Comparison of ENCODE assay signal across 15 cellular contexts in the genomic region with DNA sequence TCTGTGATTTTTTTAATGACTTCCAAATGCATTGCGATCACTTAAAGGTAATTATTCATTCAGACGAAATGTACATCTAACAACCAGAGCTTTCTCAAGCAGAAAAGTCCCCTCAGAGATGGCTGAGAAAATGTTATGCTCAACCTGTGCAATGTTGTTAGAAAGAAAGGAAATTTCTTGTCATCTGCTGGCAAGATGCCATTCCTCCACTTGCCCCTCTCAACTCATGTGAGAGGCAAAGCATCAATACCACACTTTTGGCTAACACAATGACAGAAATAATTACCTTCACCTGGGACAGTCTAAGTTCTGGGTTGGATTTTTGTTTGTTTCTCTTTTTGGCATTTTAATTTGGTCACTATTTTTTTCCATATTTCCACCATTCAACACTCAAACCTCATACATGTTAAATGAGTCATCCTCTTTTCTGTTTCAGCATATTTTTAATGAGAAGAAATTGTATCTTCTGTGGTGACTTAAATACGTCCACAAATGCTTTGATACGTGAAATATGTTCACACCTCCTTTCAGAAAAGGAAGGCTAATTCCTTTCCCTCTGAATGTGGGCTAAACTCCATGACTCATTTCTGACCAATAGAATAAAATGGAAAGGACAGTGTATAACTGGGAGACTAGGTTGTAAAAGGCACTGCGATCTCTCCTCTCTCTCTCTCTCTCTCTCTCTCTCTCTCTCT.
DNase-seq lines count a peak whose midpoint lies in the region; FAIRE-seq and TF ChIP-seq lines count a peak whose summit lies in the region.
"Had no signal": no experiment of that assay in that cellular context is flagged by ENCODE, and none has a peak within 500 bp of the region (broad histone marks: within the 10 kb centered on the region; RNA-seq: fewer than 3 reads in every experiment).

No MANE protein-coding gene starts in this region.

- no peak for TF ChIP-seq RAD21 in Ishikawa (IDR thresholded peaks at IDR 0.05; ENCODE audit: low read depth)

- no peak overlapping the region for H4K8ac ChIP-seq in H9 (replicated peaks; ENCODE audit: insufficient read length, low read depth, low read length)

- H3K9me3 Mint-ChIP-seq in astrocyte (ENCODE audit: unreplicated experiment) = no peaks in the 10 kb centered on the region
- no peaks in the 10 kb centered on the region for H3K9me3 Mint-ChIP-seq in T-helper 2 cell treated with Interferon-gamma antibody and Interleukin-4, amounts not matched to agents 5 μg/mL and 100 μg/mL, for 36 hours
- peaks cover 0 to 2% of the 10 kb centered on the region in 2 experiments; a peak in 1 of 5 replicates for H3K9me3 Mint-ChIP-seq in H9
- H3K9me3 Mint-ChIP-seq: central memory CD8-positive, alpha-beta T cell had no signal

- H3K27ac ChIP-seq in astrocyte (ENCODE audit: low read depth, low read length) (peak overlapping the region; percentile 48), keratinocyte (ENCODE audit: control insufficient read depth, insufficient read depth, low read length) (no peak overlapping the region), caudate nucleus (ENCODE audit: low read depth, low read length) (no peak overlapping the region), H9 (ENCODE audit: insufficient read length, low read depth, low read length) (no peak overlapping the region)
- H3K27ac ChIP-seq: VCaP had no signal

- peak overlapping the region; percentile 70 for H3K27ac Mint-ChIP-seq in astrocyte (ENCODE audit: unreplicated experiment)
- no peak overlapping the region for H3K27ac Mint-ChIP-seq in T-helper 2 cell treated with Interferon-gamma antibody and Interleukin-4, amounts not matched to agents 5 μg/mL and 100 μg/mL, for 36 hours
- H3K27ac Mint-ChIP-seq in H9 = no peak overlapping the region

- H3K27me3 ChIP-seq in astrocyte (ENCODE audit: insufficient read depth, low read length) (no peaks in the 10 kb centered on the region), keratinocyte (ENCODE audit: control insufficient read depth, extremely low read depth, insufficient read depth, low read length) (no peaks in the 10 kb centered on the region), H9 (ENCODE audit: insufficient read depth, low read length) (no peaks in the 10 kb centered on the region)

- H3K36me3 ChIP-seq in astrocyte (ENCODE audit: insufficient read depth, low read length) (no peaks in the 10 kb centered on the region), keratinocyte (ENCODE audit: control insufficient read depth in 2 of 2, extremely low read depth in 1 of 2, insufficient read depth in 2 of 2, low read length in 2 of 2) (no peaks in the 10 kb centered on the region)

- H3K56ac ChIP-seq in H9 (ENCODE audit: insufficient read length, low read depth, low read length) = no peak overlapping the region

- H3K9me3 ChIP-seq in astrocyte (ENCODE audit: insufficient read depth, low read depth, low read length) (no peaks in the 10 kb centered on the region), keratinocyte (ENCODE audit: control insufficient read depth, low read depth, low read length) (no peaks in the 10 kb centered on the region), H9 (ENCODE audit: control insufficient read depth, low read depth, low read length) (no peaks in the 10 kb centered on the region)
- H3K9me3 ChIP-seq: Caco-2 had no signal

- TF ChIP-seq CTCF in astrocyte (IDR thresholded peaks at IDR 0.05; ENCODE audit: insufficient read depth, low read depth, low read length) (no peak), keratinocyte (optimal IDR thresholded peaks at IDR 0.05 in 1 of 3, IDR thresholded peaks at IDR 0.05 in 1 of 3, conservative IDR thresholded peaks at IDR 0.05 in 1 of 3; ENCODE audit: extremely low read depth in 1 of 3, insufficient read depth in 2 of 3, low read length in 3 of 3) (no peak), H9 (conservative IDR thresholded peaks at IDR 0.05) (no peak)

- dilution Hi-C loops in keratinocyte (cut with MboI; ENCODE audit: extremely low pct_ligation_motif_present, low sequenced_read_pairs) = no loop called here

- no peak overlapping the region for H3K18ac ChIP-seq in H9 (ENCODE audit: insufficient read length, low read depth, low read length)

- peaks cover 7% of the 10 kb centered on the region for H3K4me1 Mint-ChIP-seq in astrocyte (ENCODE audit: low read depth, unreplicated experiment)
- no peaks in the 10 kb centered on the region for H3K4me1 Mint-ChIP-seq in T-helper 2 cell treated with Interferon-gamma antibody and Interleukin-4, amounts not matched to agents 5 μg/mL and 100 μg/mL, for 36 hours (ENCODE audit: low read depth)
- H3K4me1 Mint-ChIP-seq in H9 = peaks cover 2 to 3% of the 10 kb centered on the region in 2 experiments; a peak in 3 of 4 replicates
- H3K4me1 Mint-ChIP-seq: neural crest cell had no signal

- H4K20me1 ChIP-seq in astrocyte (ENCODE audit: insufficient read depth, low read length) = no peaks in the 10 kb centered on the region
- H4K20me1 ChIP-seq in keratinocyte (ENCODE audit: control insufficient read depth, extremely low read depth, insufficient read depth, low read length) = no peaks in the 10 kb centered on the region
- no peaks in the 10 kb centered on the region for H4K20me1 ChIP-seq in H9 (ENCODE audit: control insufficient read depth, insufficient read depth, insufficient read length)

- no peak overlapping the region for H2BK5ac ChIP-seq in H9 (ENCODE audit: insufficient read length, low read length)

- DNase-seq in DMS79 (lab: John Stamatoyannopoulos, UW) (peak; percentile 12), astrocyte (ENCODE audit: low read depth) (peak; percentile 92), keratinocyte (ENCODE audit: low read depth, low spot score) (no peak), caudate nucleus (lab: John Stamatoyannopoulos, UW) (no peak), H9 (no peak)
- no peak for DNase-seq in activated CD4-positive, alpha-beta T cell treated with anti-CD3 and anti-CD28 coated beads, Interleukin-2, amount 50 U/mL, for 48 hours
- DNase-seq in T-helper 2 cell treated with Interferon-gamma antibody and Interleukin-4, amounts not matched to agents 5 μg/mL and 100 μg/mL, for 36 hours (ENCODE audit: low spot score) = no peak
- DNase-seq: activated T-cell treated with anti-CD3 and anti-CD28 coated beads, Interleukin-2, amount 50 U/mL, for 1 hour; Caco-2; NCI-H1694; stimulated activated CD4-positive, alpha-beta T cell treated with anti-CD3 and anti-CD28 coated beads, Interleukin-12 subunit alpha, Interleukin-12 subunit beta, amount 100 ng/mL, for 4 hours had no signal

- FAIRE-seq in astrocyte (lab: Jason Lieb, UNC) = no peak
- no peak for FAIRE-seq in keratinocyte (lab: Jason Lieb, UNC)

- H3K4ac ChIP-seq in H9 (ENCODE audit: low read depth, low read length) = no peak overlapping the region

- H2BK12ac ChIP-seq in H9 (ENCODE audit: insufficient read length, low read depth, low read length) = no peak overlapping the region

- no peak overlapping the region for H4K5ac ChIP-seq in H9 (ENCODE audit: insufficient read length, low read depth, low read length)

- no peak for TF ChIP-seq EP300 in Ishikawa (IDR thresholded peaks at IDR 0.05; ENCODE audit: borderline replicate concordance)

- H3K4me3 Mint-ChIP-seq in astrocyte (ENCODE audit: unreplicated experiment) (no peak overlapping the region), H9 (no peak overlapping the region)
- H3K4me3 Mint-ChIP-seq in T-helper 2 cell treated with Interferon-gamma antibody and Interleukin-4, amounts not matched to agents 5 μg/mL and 100 μg/mL, for 36 hours = no peak overlapping the region
- H3K4me3 Mint-ChIP-seq: central memory CD8-positive, alpha-beta T cell; neural crest cell had no signal

- H2BK120ac ChIP-seq in H9 (ENCODE audit: low read depth, low read length, poor library complexity, severe bottlenecking) = no peak overlapping the region

- no peak overlapping the region for H4K91ac ChIP-seq in H9 (ENCODE audit: insufficient read length, low read depth, low read length)

- no peak overlapping the region for H3K14ac ChIP-seq in H9 (ENCODE audit: insufficient read depth, low read length)

- H2AK5ac ChIP-seq in H9 (ENCODE audit: insufficient read length, low read length) = no peak overlapping the region

- no peak overlapping the region for H2BK20ac ChIP-seq in H9 (ENCODE audit: low read depth, low read length, poor library complexity, severe bottlenecking)

- H3K23ac ChIP-seq in H9 (ENCODE audit: insufficient read length, low read depth, low read length) = no peak overlapping the region

- no peaks in the 10 kb centered on the region for H3K27me3 Mint-ChIP-seq in astrocyte (ENCODE audit: low read depth, unreplicated experiment)
- no peaks in the 10 kb centered on the region for H3K27me3 Mint-ChIP-seq in T-helper 2 cell treated with Interferon-gamma antibody and Interleukin-4, amounts not matched to agents 5 μg/mL and 100 μg/mL, for 36 hours (ENCODE audit: low read depth)
- H3K27me3 Mint-ChIP-seq in H9 (ENCODE audit: low read depth) = no peaks in the 10 kb centered on the region

- H3K23me2 ChIP-seq in H9 (ENCODE audit: insufficient read length, low read depth, low read length, poor library complexity, severe bottlenecking) = no peaks in the 10 kb centered on the region

- H3K36me3 Mint-ChIP-seq in astrocyte (ENCODE audit: low read depth, unreplicated experiment) (no peaks in the 10 kb centered on the region), H9 (ENCODE audit: insufficient read depth in 1 of 3, low read depth in 3 of 3) (no peaks in the 10 kb centered on the region)
- no peaks in the 10 kb centered on the region for H3K36me3 Mint-ChIP-seq in T-helper 2 cell treated with Interferon-gamma antibody and Interleukin-4, amounts not matched to agents 5 μg/mL and 100 μg/mL, for 36 hours (ENCODE audit: low read depth)

- H2AFZ ChIP-seq in astrocyte (ENCODE audit: low read depth, low read length) (peak overlapping the region; percentile 29), keratinocyte (ENCODE audit: control insufficient read depth, low read length) (no peak overlapping the region), H9 (ENCODE audit: low read length) (no peak overlapping the region)

- H3K4me3 ChIP-seq in astrocyte (ENCODE audit: insufficient read depth, low read depth, low read length) (peak overlapping the region; percentile 42), keratinocyte (ENCODE audit: control insufficient read depth in 2 of 3, extremely low read depth in 1 of 3, insufficient read depth in 2 of 3, low read depth in 1 of 3, low read length in 3 of 3) (no peak overlapping the region)

- H3K79me2 ChIP-seq in astrocyte (ENCODE audit: insufficient read depth, low read length) (no peaks in the 10 kb centered on the region), keratinocyte (ENCODE audit: control insufficient read depth, insufficient read depth, low read length) (no peaks in the 10 kb centered on the region), H9 (ENCODE audit: insufficient read depth, low read length) (no peaks in the 10 kb centered on the region)

- H3K79me1 ChIP-seq in H9 (ENCODE audit: insufficient read depth, low read depth, low read length, poor library complexity, severe bottlenecking) = no peaks in the 10 kb centered on the region

- H3K4me2 ChIP-seq in astrocyte (ENCODE audit: low read length) (peak overlapping the region; percentile 78), keratinocyte (ENCODE audit: control insufficient read depth, extremely low read depth, insufficient read depth, low read depth, low read length) (peak overlapping the region; percentile 36), H9 (ENCODE audit: insufficient read depth, insufficient read length, low read length) (no peak overlapping the region)

- H3K9ac ChIP-seq in astrocyte (ENCODE audit: low read length) (peak overlapping the region; percentile 36), keratinocyte (ENCODE audit: control insufficient read depth, extremely low read depth, insufficient read depth, low read length) (no peak overlapping the region), H9 (ENCODE audit: extremely low read depth, insufficient read length, low read length) (no peak overlapping the region)

- H3K4me1 ChIP-seq in astrocyte (ENCODE audit: insufficient read depth, low read length) = no peaks in the 10 kb centered on the region
- H3K4me1 ChIP-seq in keratinocyte (ENCODE audit: control insufficient read depth, extremely low read depth, insufficient read depth, low read length) = no peaks in the 10 kb centered on the region
- H3K4me1 ChIP-seq in H9 (ENCODE audit: insufficient read depth, low read length) = no peaks in the 10 kb centered on the region
- H3K4me1 ChIP-seq: Caco-2 had no signal

- no peak overlapping the region for H2BK15ac ChIP-seq in H9 (ENCODE audit: low read depth, low read length)

- H3K9me1 ChIP-seq in keratinocyte (ENCODE audit: control insufficient read depth, extremely low read depth, insufficient read depth, low read length) = no peaks in the 10 kb centered on the region

- no CpG with 5 or more reads among the region's 5 CpGs for WGBS in H9 (ENCODE audit: extremely low coverage, insufficient read length, low lambda C conversion rate)

- no peak overlapping the region for H3T11ph ChIP-seq in H9 (ENCODE audit: low read length)

Comparison
In these comparisons a context has a peak if more than half of its experiments do, and no peak if none do; other contexts are left out.
1. DNase-seq: peak in DMS79 (single experiment) and astrocyte (single experiment); none in keratinocyte (single experiment), caudate nucleus (0 of 61), activated CD4-positive, alpha-beta T cell treated with anti-CD3 and anti-CD28 coated beads, Interleukin-2, amount 50 U/mL, for 48 hours (0 of 2), T-helper 2 cell treated with Interferon-gamma antibody and Interleukin-4, amounts not matched to agents 5 μg/mL and 100 μg/mL, for 36 hours (single experiment) and H9 (single experiment).